25 cellular contexts compared by ENCODE assay signal in genomic region chrX:136446208-136446607, GRCh38. TPM values are rescaled to one million over a fixed set of nuclear protein-coding genes. Genes with fewer than 3 reads are reported as not detected.
DNase-seq lines count a peak whose midpoint lies in the region; ATAC-seq, FAIRE-seq and TF ChIP-seq lines count a peak whose summit lies in the region.
"Had no signal": no experiment of that assay in that cellular context is flagged by ENCODE, and none has a peak within 500 bp of the region (broad histone marks: within the 10 kb centered on the region; RNA-seq: fewer than 3 reads in every experiment).

No MANE protein-coding gene starts in this region.

- H3K4me3 ChIP-seq in K562, result no peak overlapping the region
- H3K4me3 ChIP-seq: BLaER1 had no signal

- no peak overlapping the region for H3K27ac ChIP-seq in K562 (ENCODE audit: extremely low read depth, low read depth, low read length)
- H3K27ac ChIP-seq: 22Rv1, BLaER1 had no signal

- 12% methylated on average over 3 of the region's 6 CpGs for WGBS in K562 (ENCODE audit: insufficient coverage, low coverage, missing lambda C conversion rate)

- H3K9me3 ChIP-seq in K562 (replicated peaks; ENCODE audit: control insufficient read depth, insufficient read depth, low read depth, low read length), result no peaks in the 10 kb centered on the region
- H3K9me3 ChIP-seq: BE2C, BLaER1 had no signal

- no peaks in the 10 kb centered on the region for H3K4me1 ChIP-seq in K562 (replicated peaks in 1 of 2; ENCODE audit: control insufficient read depth in 2 of 2, insufficient read depth in 2 of 2, low read length in 2 of 2)
- H3K4me1 ChIP-seq: BE2C, BLaER1 had no signal

- POLR2A ChIA-PET in K562 (lab: Yijun Ruan, JAX), result interaction anchor here (1.3 kb wide), 1 partner anchor 10 kb away, joined by 3 read pairs; no protein-coding TSS in a partner anchor

- no peaks in the 10 kb centered on the region for H3K9me3 Mint-ChIP-seq in stimulated activated memory B cell treated with anti-CD40 and anti-IgM and Interleukin-4, amounts not matched to agents 10 μg/mL and 1 μg/mL and 100 μg/mL, for 72 hours
- H3K9me3 Mint-ChIP-seq: CD4-positive, alpha-beta memory T cell; CD4-positive, CD25-positive, alpha-beta regulatory T cell; CD8-positive, alpha-beta memory T cell had no signal

- no peak for FAIRE-seq in K562 (lab: Jason Lieb, UNC)
- FAIRE-seq: D721Med, G401.6, GM12891, GM19239 had no signal

- no peaks in the 10 kb centered on the region for H3K9me1 ChIP-seq in K562 (ENCODE audit: control insufficient read depth, insufficient read depth, low read length)

- peak overlapping the region; percentile 72; the same call in 1 of the 2 replicates for H2AFZ ChIP-seq in K562 (ENCODE audit: low read depth, low read length)

- no peak for TF ChIP-seq CTCF in K562 (IDR thresholded peaks at IDR 0.05 in 2 of 3, conservative IDR thresholded peaks at IDR 0.05 in 1 of 3; ENCODE audit: insufficient read depth in 2 of 3, low read depth in 1 of 3, low read length in 3 of 3)

- TF ChIP-seq POLR2A in K562 (conservative IDR thresholded peaks at IDR 0.05), result no peak

- no TSS peak for BruUV-seq in K562 (replicated peaks; lab: Mats Ljungman, UMichigan)

- H3K27me3 Mint-ChIP-seq in stimulated activated memory B cell treated with anti-CD40 and anti-IgM and Interleukin-4, amounts not matched to agents 10 μg/mL and 1 μg/mL and 100 μg/mL, for 72 hours, result no peaks in the 10 kb centered on the region
- H3K27me3 Mint-ChIP-seq: CD4-positive, CD25-positive, alpha-beta regulatory T cell had no signal

- H3K36me3 Mint-ChIP-seq in stimulated activated memory B cell treated with anti-CD40 and anti-IgM and Interleukin-4, amounts not matched to agents 10 μg/mL and 1 μg/mL and 100 μg/mL, for 72 hours, result no peaks in the 10 kb centered on the region
- H3K36me3 Mint-ChIP-seq: CD14-positive monocyte; CD4-positive, alpha-beta memory T cell; CD4-positive, CD25-positive, alpha-beta regulatory T cell; CD8-positive, alpha-beta memory T cell had no signal

- no peak overlapping the region for H3K27ac Mint-ChIP-seq in stimulated activated memory B cell treated with anti-CD40 and anti-IgM and Interleukin-4, amounts not matched to agents 10 μg/mL and 1 μg/mL and 100 μg/mL, for 72 hours
- H3K27ac Mint-ChIP-seq: CD14-positive monocyte; CD4-positive, alpha-beta memory T cell; CD4-positive, CD25-positive, alpha-beta regulatory T cell; CD8-positive, alpha-beta memory T cell had no signal

- DNase-seq in DMS53 (lab: John Stamatoyannopoulos, UW), result peak; percentile 51
- no peak for DNase-seq in DMS53 treated with DMSO at 0.1 percent for 48 hours (lab: John Stamatoyannopoulos, UW; ENCODE audit: unreplicated experiment)
- DNase-seq in K562 (ENCODE audit: extremely low read depth in 1 of 4, low spot score in 3 of 4), result no peak
- no peak for DNase-seq in foreskin melanocyte
- DNase-seq: ACHN; BE2C; C1 segment of cervical spinal cord; Calu3; CD4-positive, alpha-beta memory T cell; CD4-positive, CD25-positive, alpha-beta regulatory T cell; CD8-positive, alpha-beta memory T cell; COR-L47; DMS79 treated with DMSO at 0.1 percent for 48 hours; GF-D8 had no signal

- H3K4me3 Mint-ChIP-seq in stimulated activated memory B cell treated with anti-CD40 and anti-IgM and Interleukin-4, amounts not matched to agents 10 μg/mL and 1 μg/mL and 100 μg/mL, for 72 hours, result no peak overlapping the region
- H3K4me3 Mint-ChIP-seq: CD14-positive monocyte; CD4-positive, alpha-beta memory T cell; CD4-positive, CD25-positive, alpha-beta regulatory T cell; CD8-positive, alpha-beta memory T cell had no signal

- no peaks in the 10 kb centered on the region for H3K4me1 Mint-ChIP-seq in stimulated activated memory B cell treated with anti-CD40 and anti-IgM and Interleukin-4, amounts not matched to agents 10 μg/mL and 1 μg/mL and 100 μg/mL, for 72 hours
- H3K4me1 Mint-ChIP-seq: CD14-positive monocyte; CD4-positive, alpha-beta memory T cell; CD4-positive, CD25-positive, alpha-beta regulatory T cell; CD8-positive, alpha-beta memory T cell had no signal

- intact Hi-C loops in K562 (cut with micrococcal nuclease), result no loop called here

- TF ChIP-seq RAD21 in K562 (CRISPR knock-in tag; conservative IDR thresholded peaks at IDR 0.05 in 1 of 2, IDR thresholded peaks at IDR 0.05 in 1 of 2), result no peak

- H3K27me3 ChIP-seq in K562 (ENCODE audit: control insufficient read depth in 2 of 2, insufficient read depth in 2 of 2, low read length in 2 of 2), result no peaks in the 10 kb centered on the region
- H3K27me3 ChIP-seq: BE2C had no signal

- no peak for TF ChIP-seq EP300 in K562 (IDR thresholded peaks at IDR 0.05; ENCODE audit: low read length)

- CTCF ChIA-PET in K562 (lab: Yijun Ruan, JAX; ENCODE audit: low intra/inter-chr PET ratio), result no interaction called here

- in situ Hi-C loops in K562 (cut with MboI), result no loop called here

- no peaks in the 10 kb centered on the region for H4K20me1 ChIP-seq in K562 (replicated peaks; ENCODE audit: control insufficient read depth, insufficient read depth, low read length)
- H4K20me1 ChIP-seq: BLaER1 had no signal

- no peaks in the 10 kb centered on the region for H3K79me2 ChIP-seq in K562 (ENCODE audit: control insufficient read depth, insufficient read depth, low read length)

- no peaks in the 10 kb centered on the region for H3K36me3 ChIP-seq in K562 (ENCODE audit: control insufficient read depth, insufficient read depth, low read length)
- H3K36me3 ChIP-seq: BE2C, BLaER1 had no signal

- H3K4me2 ChIP-seq in K562 (ENCODE audit: insufficient read depth, low read length), result peak overlapping the region; percentile 5; the same call in 1 of the 2 replicates
- H3K4me2 ChIP-seq: BLaER1 had no signal

- H3K9ac ChIP-seq in K562 (ENCODE audit: insufficient read depth in 1 of 2, low read depth in 2 of 2, low read length in 2 of 2), result no peak overlapping the region
- H3K9ac ChIP-seq: BLaER1 had no signal

- no peak for ATAC-seq in K562
- no peak for ATAC-seq in stimulated activated memory B cell treated with anti-CD40 and anti-IgM and Interleukin-4, amounts not matched to agents 10 μg/mL and 1 μg/mL and 100 μg/mL, for 72 hours

TF ChIP-seq in K562, 482 proteins besides CTCF, POLR2A, EP300 and RAD21 (continues in another document):
- TF ChIP-seq NFRKB (IDR thresholded peaks at IDR 0.05; ENCODE audit: low read depth) (peak; percentile 70; the same call in 1 of the 2 replicates), RAD51 (IDR thresholded peaks at IDR 0.05; ENCODE audit: borderline replicate concordance, low read depth) (peak; percentile 17; the same call in 1 of the 2 replicates), NRF1 (conservative IDR thresholded peaks at IDR 0.05 in 1 of 2, IDR thresholded peaks at IDR 0.05 in 1 of 2) (peak in 1 of 2 experiments; percentile 19; a peak in 1 of 4 replicates), RBFOX2 (IDR thresholded peaks at IDR 0.05; ENCODE audit: low read depth, low read length) (0 out of 2 replicates have a peak, but pooled peaks have one; percentile 10), EGR1 (conservative IDR thresholded peaks at IDR 0.05) (no peak), RFX5 (IDR thresholded peaks at IDR 0.05; ENCODE audit: low read depth, low read length) (no peak), FOXP1 (CRISPR knock-in tag; IDR thresholded peaks at IDR 0.05) (no peak), EHMT2 (IDR thresholded peaks at IDR 0.05) (0 out of 2 replicates have a peak, but pooled peaks have one; percentile 33), MCM5 (IDR thresholded peaks at IDR 0.05; ENCODE audit: low read depth) (no peak), TOE1 (IDR thresholded peaks at IDR 0.05; ENCODE audit: borderline replicate concordance) (peak; percentile 60; the same call in 1 of the 2 replicates), TOE1 (CRISPR knock-in tag; IDR thresholded peaks at IDR 0.05; ENCODE audit: borderline replicate concordance, low read depth) (no peak), MCM2 (IDR thresholded peaks at IDR 0.05; ENCODE audit: low read depth) (no peak)

RNA-seq across cellular contexts. Expression of gene BRS3, which starts 41.5 kb away (rescaled TPM):
- not detected in 2 replicates for total RNA-seq in K562 (2011; cell fraction: chromatin; rRNA removed; ENCODE audit: low replicate concordance)
- not detected in 2 replicates for total RNA-seq in K562 (2011; cell fraction: nucleolus; rRNA removed)
- not detected in 2 replicates for total RNA-seq in K562 (2011; cell fraction: nucleoplasm; rRNA removed)
- total RNA-seq in K562 (2014; rRNA removed) (not detected in 2 replicates), K562 (2014; rRNA removed; fragmentation: Illumina TruSeq; extraction: Trizol) (not detected in 2 replicates), K562 (2015; rRNA removed; fragmentation: Illumina TruSeq; extraction: Trizol) (not detected in 2 replicates), K562 (2021) (not detected in 2 replicates)
- polyA plus RNA-seq in K562 (2011; rRNA removed) (not detected in 2 replicates), K562 (2014; fragmentation: Illumina TruSeq; extraction: Trizol) (not detected in 2 replicates), K562 (2014; fragmentation: Nextera tagmentation; extraction: Ambion mirVana) (not detected), K562 (2014; rRNA removed) (not detected in 2 replicates)
- polyA plus RNA-seq in K562 (2011; cell fraction: cytosol; rRNA removed), result not detected in 2 replicates
- polyA plus RNA-seq in K562 (2011; cell fraction: nucleus; rRNA removed), result not detected in 2 replicates
- polyA plus RNA-seq in K562 (2012), result 0.03 TPM in 1 of 2 replicates, not detected in the other
- polyA minus RNA-seq in K562 (2011; rRNA and poly(A)+ RNA removed), result not detected in 2 replicates
- polyA minus RNA-seq in K562 (2011; cell fraction: cytosol; rRNA and poly(A)+ RNA removed), result not detected in 2 replicates
- not detected in 2 replicates for polyA minus RNA-seq in K562 (2011; cell fraction: nucleus; rRNA and poly(A)+ RNA removed)
- total RNA-seq: A172; A673; Calu3; CD4-positive, alpha-beta memory T cell; CD4-positive, CD25-positive, alpha-beta regulatory T cell; CD8-positive, alpha-beta memory T cell had no signal
- polyA plus RNA-seq: AG04450; CD14-positive monocyte; CD4-positive, alpha-beta memory T cell; CD4-positive, CD25-positive, alpha-beta regulatory T cell; CD8-positive, alpha-beta memory T cell had no signal

RNA-seq across cellular contexts. Expression of gene HTATSF1, which starts 51.2 kb away (rescaled TPM):
- total RNA-seq in K562 (2011; cell fraction: chromatin; rRNA removed; ENCODE audit: low replicate concordance), result 1.2 and 2.5 TPM in 2 replicates
- total RNA-seq in K562 (2011; cell fraction: nucleolus; rRNA removed), result 0.50 and 1.2 TPM in 2 replicates
- total RNA-seq in K562 (2011; cell fraction: nucleoplasm; rRNA removed), result 1.3 and 1.9 TPM in 2 replicates
- total RNA-seq in K562 (2014; rRNA removed) (81.3 and 82.5 TPM in 2 replicates), K562 (2014; rRNA removed; fragmentation: Illumina TruSeq; extraction: Trizol) (77.9 and 85.9 TPM in 2 replicates), K562 (2015; rRNA removed; fragmentation: Illumina TruSeq; extraction: Trizol) (82.4 and 87.7 TPM in 2 replicates), K562 (2021) (37.0 and 42.2 TPM in 2 replicates)
- polyA plus RNA-seq in K562 (2011; rRNA removed) (1.4 and 2.6 TPM in 2 replicates), K562 (2014; fragmentation: Illumina TruSeq; extraction: Trizol) (67.5 and 79.2 TPM in 2 replicates), K562 (2014; fragmentation: Nextera tagmentation; extraction: Ambion mirVana) (10 to 100 TPM; 17.7 to 29.0 TPM), K562 (2014; rRNA removed) (25.9 and 32.5 TPM in 2 replicates)
- polyA plus RNA-seq in K562 (2011; cell fraction: cytosol; rRNA removed), result 0.73 and 0.86 TPM in 2 replicates
- polyA plus RNA-seq in K562 (2011; cell fraction: nucleus; rRNA removed), result 0.97 and 1.0 TPM in 2 replicates
- polyA plus RNA-seq in K562 (2012), result 31.0 and 60.1 TPM in 2 replicates
- 1.2 and 1.4 TPM in 2 replicates for polyA minus RNA-seq in K562 (2011; rRNA and poly(A)+ RNA removed)
- 2.3 and 3.2 TPM in 2 replicates for polyA minus RNA-seq in K562 (2011; cell fraction: cytosol; rRNA and poly(A)+ RNA removed)
- polyA minus RNA-seq in K562 (2011; cell fraction: nucleus; rRNA and poly(A)+ RNA removed), result 1.2 and 1.3 TPM in 2 replicates
